Comparison of ENCODE assay signal across 9 cellular contexts in the genomic region with DNA sequence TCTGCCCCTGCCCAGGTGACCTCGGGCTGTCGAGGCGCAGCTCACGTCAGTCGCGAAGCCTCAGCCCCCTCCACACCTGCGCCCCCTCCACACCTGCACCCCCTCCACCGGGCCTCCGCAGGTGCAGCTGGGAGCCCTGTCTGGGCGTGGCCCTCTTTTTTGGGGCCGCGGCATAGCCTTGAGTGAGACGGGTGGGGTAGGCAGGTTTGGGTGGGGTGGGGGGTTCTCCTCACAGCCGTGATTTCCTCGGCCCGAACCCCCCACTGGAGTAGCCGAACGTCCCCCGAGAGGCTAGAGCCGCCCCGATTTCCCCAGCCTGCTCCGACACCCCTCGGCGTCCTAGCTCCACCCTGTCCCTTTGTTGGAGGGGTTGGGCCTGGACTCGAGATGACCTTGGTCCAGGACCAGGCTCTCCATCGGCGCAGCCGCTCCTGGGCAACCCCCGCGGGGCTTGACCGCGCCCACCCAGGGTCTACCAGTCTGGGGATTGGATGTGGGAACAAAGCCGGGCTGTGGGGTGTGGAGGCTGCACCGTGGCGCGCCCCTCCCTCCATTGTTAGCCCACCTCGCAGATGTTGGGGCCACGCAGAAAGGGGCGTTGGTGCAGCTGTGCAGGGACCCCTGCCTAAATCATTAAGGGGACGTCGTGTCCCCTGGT. TPM values are rescaled to one million over a fixed set of nuclear protein-coding genes. Genes with fewer than 3 reads are reported as not detected.
DNase-seq lines count a peak whose midpoint lies in the region; ATAC-seq lines count a peak whose summit lies in the region.
"Had no signal": no experiment of that assay in that cellular context is flagged by ENCODE, and none has a peak within 500 bp of the region (broad histone marks: within the 10 kb centered on the region; RNA-seq: fewer than 3 reads in every experiment).

No MANE protein-coding gene starts in this region.

- intact Hi-C loops in posterior cingulate gyrus (cut with DNase I): no loop called here

- in situ Hi-C loops in G401 (cut with HindIII; ENCODE audit: low sequenced_read_pairs): no loop called here

- H3K27ac ChIP-seq in epithelial cell of prostate: peak overlapping the region; percentile 88

- ATAC-seq in GM18511 (IDR thresholded peaks at IDR 0.05; ENCODE audit: unreplicated experiment): no peak

- DNase-seq in G401 (ENCODE audit: low spot score) (peak; percentile 42), NCI-H748 (lab: John Stamatoyannopoulos, UW; ENCODE audit: unreplicated experiment) (peak; percentile 89), epithelial cell of prostate (ENCODE audit: low read depth, low spot score) (no peak), retina (peak; percentile 78), posterior cingulate gyrus (no peak), NCI-H446 (lab: John Stamatoyannopoulos, UW) (no peak), GM19240 (ENCODE audit: insufficient read length, low spot score) (no peak)
- DNase-seq: activated CD4-positive, CD25-positive, alpha-beta regulatory T cell had no signal

RNA-seq across cellular contexts. Expression of gene TUBB3, which starts 0.6 kb away (rescaled TPM):
- total RNA-seq in G401 (2014; rRNA removed; shearing (Covaris generic)): 264 and 266 TPM in 2 replicates

RNA-seq across cellular contexts. Expression of gene MC1R, which starts 5.1 kb away (rescaled TPM):
- total RNA-seq in G401 (2014; rRNA removed; shearing (Covaris generic)): 17.2 and 20.1 TPM in 2 replicates

RNA-seq across cellular contexts. Expression of gene DEF8, which starts 24.8 kb away (rescaled TPM):
- 122 and 167 TPM in 2 replicates for total RNA-seq in G401 (2014; rRNA removed; shearing (Covaris generic))

RNA-seq across cellular contexts. Expression of gene TCF25, which starts 50.4 kb away (rescaled TPM):
- total RNA-seq in G401 (2014; rRNA removed; shearing (Covaris generic)): 132 and 147 TPM in 2 replicates

Comparison
In these comparisons a context has a peak if more than half of its experiments do, and no peak if none do; other contexts are left out.
1. DNase-seq: peak in G401 (single experiment), NCI-H748 (single experiment) and retina (single experiment); none in epithelial cell of prostate (single experiment), posterior cingulate gyrus (0 of 10), NCI-H446 (0 of 2) and GM19240 (single experiment).